In genomic region chr4:37370052-37370451, GRCh38 we compare ENCODE assay signal across 6 cellular contexts.
"Had no signal": no experiment of that assay in that cellular context is flagged by ENCODE, and none has a peak within 500 bp of the region (broad histone marks: within the 10 kb centered on the region; RNA-seq: fewer than 3 reads in every experiment).

No MANE protein-coding gene starts in this region.

- FAIRE-seq: HTR-8/SVneo had no signal

- H3K27ac ChIP-seq: HL-60, KMS-11 had no signal

- DNase-seq: Karpas-422, KBM-7, KG1 had no signal

- H3K4me2 ChIP-seq: KMS-11 had no signal

- H3K9ac ChIP-seq: KMS-11 had no signal
